Comparison of ENCODE assay signal across 2 cellular contexts in the genomic region with DNA sequence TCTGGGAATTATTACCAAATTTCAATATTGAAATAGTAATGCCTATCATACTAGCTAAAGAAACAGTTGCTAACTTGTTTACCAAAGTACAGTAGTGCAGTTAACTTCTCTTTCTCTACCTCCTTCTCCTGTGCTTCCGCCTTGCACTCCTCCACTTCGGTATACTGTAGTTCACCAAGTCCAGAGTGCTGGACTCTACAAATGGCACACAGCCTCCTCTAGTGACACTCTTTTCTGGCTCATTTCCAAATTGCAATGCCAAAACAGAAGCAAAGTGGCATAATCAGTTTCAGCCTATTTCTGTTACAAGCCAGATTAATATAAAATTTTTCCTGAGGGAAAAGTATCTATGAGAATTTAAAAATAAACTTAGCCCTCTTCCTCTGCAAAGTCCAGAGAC.
TF ChIP-seq lines count a peak whose summit lies in the region.

No MANE protein-coding gene starts in this region.

TF ChIP-seq in liver, 16 proteins besides CTCF, POLR2A, EP300 and RAD21 (continued from another document):
- TF ChIP-seq, protein P1, sequence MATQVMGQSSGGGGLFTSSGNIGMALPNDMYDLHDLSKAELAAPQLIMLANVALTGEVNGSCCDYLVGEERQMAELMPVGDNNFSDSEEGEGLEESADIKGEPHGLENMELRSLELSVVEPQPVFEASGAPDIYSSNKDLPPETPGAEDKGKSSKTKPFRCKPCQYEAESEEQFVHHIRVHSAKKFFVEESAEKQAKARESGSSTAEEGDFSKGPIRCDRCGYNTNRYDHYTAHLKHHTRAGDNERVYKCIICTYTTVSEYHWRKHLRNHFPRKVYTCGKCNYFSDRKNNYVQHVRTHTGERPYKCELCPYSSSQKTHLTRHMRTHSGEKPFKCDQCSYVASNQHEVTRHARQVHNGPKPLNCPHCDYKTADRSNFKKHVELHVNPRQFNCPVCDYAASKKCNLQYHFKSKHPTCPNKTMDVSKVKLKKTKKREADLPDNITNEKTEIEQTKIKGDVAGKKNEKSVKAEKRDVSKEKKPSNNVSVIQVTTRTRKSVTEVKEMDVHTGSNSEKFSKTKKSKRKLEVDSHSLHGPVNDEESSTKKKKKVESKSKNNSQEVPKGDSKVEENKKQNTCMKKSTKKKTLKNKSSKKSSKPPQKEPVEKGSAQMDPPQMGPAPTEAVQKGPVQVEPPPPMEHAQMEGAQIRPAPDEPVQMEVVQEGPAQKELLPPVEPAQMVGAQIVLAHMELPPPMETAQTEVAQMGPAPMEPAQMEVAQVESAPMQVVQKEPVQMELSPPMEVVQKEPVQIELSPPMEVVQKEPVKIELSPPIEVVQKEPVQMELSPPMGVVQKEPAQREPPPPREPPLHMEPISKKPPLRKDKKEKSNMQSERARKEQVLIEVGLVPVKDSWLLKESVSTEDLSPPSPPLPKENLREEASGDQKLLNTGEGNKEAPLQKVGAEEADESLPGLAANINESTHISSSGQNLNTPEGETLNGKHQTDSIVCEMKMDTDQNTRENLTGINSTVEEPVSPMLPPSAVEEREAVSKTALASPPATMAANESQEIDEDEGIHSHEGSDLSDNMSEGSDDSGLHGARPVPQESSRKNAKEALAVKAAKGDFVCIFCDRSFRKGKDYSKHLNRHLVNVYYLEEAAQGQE (IDR thresholded peaks at IDR 0.05) = no peak

TF ChIP-seq in HepG2, 621 proteins besides CTCF, POLR2A, EP300 and RAD21 (continued from another document):
- TF ChIP-seq, protein P2, sequence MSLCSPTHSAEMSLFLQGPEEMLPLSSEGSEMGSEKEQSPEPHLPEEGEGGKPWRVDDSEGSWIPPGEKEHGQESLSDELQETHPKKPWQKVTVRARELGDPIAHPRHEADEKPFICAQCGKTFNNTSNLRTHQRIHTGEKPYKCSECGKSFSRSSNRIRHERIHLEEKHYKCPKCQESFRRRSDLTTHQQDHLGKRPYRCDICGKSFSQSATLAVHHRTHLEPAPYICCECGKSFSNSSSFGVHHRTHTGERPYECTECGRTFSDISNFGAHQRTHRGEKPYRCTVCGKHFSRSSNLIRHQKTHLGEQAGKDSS (CRISPR knock-in tag; IDR thresholded peaks at IDR 0.05; ENCODE audit: borderline replicate concordance, low read depth) = no peak
- TF ChIP-seq, protein P3, sequence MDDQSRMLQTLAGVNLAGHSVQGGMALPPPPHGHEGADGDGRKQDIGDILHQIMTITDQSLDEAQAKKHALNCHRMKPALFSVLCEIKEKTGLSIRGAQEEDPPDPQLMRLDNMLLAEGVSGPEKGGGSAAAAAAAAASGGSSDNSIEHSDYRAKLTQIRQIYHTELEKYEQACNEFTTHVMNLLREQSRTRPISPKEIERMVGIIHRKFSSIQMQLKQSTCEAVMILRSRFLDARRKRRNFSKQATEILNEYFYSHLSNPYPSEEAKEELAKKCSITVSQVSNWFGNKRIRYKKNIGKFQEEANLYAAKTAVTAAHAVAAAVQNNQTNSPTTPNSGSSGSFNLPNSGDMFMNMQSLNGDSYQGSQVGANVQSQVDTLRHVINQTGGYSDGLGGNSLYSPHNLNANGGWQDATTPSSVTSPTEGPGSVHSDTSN (CRISPR knock-in tag; IDR thresholded peaks at IDR 0.05; ENCODE audit: borderline replicate concordance) = no peak
- TF ChIP-seq ZNF552 (CRISPR knock-in tag; IDR thresholded peaks at IDR 0.05; ENCODE audit: borderline replicate concordance) (no peak), KDM2A (CRISPR knock-in tag; IDR thresholded peaks at IDR 0.05; ENCODE audit: borderline replicate concordance, low read depth) (no peak), ZNF883 (CRISPR knock-in tag; IDR thresholded peaks at IDR 0.05; ENCODE audit: not compliant biosample characterization) (no peak), CEBPB (IDR thresholded peaks at IDR 0.05; ENCODE audit: borderline replicate concordance, low read depth, low read length) (no peak)
- TF ChIP-seq, protein P4, sequence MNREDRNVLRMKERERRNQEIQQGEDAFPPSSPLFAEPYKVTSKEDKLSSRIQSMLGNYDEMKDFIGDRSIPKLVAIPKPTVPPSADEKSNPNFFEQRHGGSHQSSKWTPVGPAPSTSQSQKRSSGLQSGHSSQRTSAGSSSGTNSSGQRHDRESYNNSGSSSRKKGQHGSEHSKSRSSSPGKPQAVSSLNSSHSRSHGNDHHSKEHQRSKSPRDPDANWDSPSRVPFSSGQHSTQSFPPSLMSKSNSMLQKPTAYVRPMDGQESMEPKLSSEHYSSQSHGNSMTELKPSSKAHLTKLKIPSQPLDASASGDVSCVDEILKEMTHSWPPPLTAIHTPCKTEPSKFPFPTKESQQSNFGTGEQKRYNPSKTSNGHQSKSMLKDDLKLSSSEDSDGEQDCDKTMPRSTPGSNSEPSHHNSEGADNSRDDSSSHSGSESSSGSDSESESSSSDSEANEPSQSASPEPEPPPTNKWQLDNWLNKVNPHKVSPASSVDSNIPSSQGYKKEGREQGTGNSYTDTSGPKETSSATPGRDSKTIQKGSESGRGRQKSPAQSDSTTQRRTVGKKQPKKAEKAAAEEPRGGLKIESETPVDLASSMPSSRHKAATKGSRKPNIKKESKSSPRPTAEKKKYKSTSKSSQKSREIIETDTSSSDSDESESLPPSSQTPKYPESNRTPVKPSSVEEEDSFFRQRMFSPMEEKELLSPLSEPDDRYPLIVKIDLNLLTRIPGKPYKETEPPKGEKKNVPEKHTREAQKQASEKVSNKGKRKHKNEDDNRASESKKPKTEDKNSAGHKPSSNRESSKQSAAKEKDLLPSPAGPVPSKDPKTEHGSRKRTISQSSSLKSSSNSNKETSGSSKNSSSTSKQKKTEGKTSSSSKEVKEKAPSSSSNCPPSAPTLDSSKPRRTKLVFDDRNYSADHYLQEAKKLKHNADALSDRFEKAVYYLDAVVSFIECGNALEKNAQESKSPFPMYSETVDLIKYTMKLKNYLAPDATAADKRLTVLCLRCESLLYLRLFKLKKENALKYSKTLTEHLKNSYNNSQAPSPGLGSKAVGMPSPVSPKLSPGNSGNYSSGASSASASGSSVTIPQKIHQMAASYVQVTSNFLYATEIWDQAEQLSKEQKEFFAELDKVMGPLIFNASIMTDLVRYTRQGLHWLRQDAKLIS (CRISPR knock-in tag; IDR thresholded peaks at IDR 0.05) = no peak
- TF ChIP-seq, protein P5, sequence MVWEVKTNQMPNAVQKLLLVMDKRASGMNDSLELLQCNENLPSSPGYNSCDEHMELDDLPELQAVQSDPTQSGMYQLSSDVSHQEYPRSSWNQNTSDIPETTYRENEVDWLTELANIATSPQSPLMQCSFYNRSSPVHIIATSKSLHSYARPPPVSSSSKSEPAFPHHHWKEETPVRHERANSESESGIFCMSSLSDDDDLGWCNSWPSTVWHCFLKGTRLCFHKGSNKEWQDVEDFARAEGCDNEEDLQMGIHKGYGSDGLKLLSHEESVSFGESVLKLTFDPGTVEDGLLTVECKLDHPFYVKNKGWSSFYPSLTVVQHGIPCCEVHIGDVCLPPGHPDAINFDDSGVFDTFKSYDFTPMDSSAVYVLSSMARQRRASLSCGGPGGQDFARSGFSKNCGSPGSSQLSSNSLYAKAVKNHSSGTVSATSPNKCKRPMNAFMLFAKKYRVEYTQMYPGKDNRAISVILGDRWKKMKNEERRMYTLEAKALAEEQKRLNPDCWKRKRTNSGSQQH (CRISPR knock-in tag; IDR thresholded peaks at IDR 0.05; ENCODE audit: low read depth) = no peak
- TF ChIP-seq, protein P6, sequence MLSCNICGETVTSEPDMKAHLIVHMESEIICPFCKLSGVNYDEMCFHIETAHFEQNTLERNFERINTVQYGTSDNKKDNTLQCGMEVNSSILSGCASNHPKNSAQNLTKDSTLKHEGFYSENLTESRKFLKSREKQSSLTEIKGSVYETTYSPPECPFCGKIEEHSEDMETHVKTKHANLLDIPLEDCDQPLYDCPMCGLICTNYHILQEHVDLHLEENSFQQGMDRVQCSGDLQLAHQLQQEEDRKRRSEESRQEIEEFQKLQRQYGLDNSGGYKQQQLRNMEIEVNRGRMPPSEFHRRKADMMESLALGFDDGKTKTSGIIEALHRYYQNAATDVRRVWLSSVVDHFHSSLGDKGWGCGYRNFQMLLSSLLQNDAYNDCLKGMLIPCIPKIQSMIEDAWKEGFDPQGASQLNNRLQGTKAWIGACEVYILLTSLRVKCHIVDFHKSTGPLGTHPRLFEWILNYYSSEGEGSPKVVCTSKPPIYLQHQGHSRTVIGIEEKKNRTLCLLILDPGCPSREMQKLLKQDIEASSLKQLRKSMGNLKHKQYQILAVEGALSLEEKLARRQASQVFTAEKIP (CRISPR knock-in tag; IDR thresholded peaks at IDR 0.05; ENCODE audit: borderline replicate concordance) = no peak
